9 cellular contexts compared by ENCODE assay signal in the genomic region with DNA sequence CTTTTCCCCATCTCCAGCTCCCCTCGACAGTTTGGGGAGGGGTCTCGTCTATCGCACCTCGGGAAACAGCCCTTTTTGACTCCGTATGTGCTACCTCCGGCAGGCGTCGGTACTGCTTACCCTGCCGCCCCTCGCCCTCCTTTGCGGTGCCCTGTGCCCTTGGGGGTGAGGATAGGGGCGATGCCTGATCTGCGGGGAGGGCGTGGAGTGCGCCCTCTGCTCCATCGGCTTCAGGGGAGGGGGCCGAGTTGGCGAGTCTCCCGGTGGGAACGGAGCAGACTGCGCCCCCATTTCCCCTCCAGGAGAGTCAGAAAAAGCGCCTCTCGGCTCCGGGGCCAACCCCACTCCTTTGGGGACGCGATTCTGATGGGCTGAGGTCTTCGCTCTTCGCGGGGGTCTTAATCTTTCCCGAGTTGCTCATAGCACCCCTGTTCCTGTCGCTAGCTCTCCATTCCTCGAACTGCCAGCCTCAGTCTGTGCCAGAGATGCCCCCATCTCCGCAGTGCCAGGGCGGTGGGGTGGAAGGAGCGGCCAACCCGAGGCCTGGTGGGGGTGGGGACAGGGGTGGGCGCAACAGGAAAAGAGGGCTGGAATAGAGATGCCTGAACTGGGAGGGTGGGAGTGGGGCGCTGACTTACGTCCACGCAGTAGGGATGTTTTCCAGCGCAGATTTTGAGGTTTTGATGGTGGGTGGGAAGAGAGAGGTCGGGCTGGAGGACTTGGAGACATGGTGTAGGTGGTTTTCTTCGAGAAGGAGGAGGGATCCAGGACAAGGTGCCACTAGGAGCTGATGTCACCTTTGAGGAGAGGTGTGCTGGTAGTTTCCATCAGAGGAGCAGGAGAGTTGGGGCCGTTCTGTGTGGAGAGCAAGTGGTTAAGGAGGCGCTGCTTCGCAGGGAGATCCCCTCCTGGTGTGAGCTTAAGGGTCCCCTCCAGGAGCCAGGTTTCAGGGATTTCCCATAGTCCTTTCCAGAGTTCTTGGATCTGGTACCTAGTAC. TPM values are rescaled to one million over a fixed set of nuclear protein-coding genes. Genes with fewer than 3 reads are reported as not detected.
DNase-seq lines count a peak whose midpoint lies in the region; ATAC-seq and TF ChIP-seq lines count a peak whose summit lies in the region.
"Had no signal": no experiment of that assay in that cellular context is flagged by ENCODE, and none has a peak within 500 bp of the region (broad histone marks: within the 10 kb centered on the region; RNA-seq: fewer than 3 reads in every experiment).

No MANE protein-coding gene starts in this region.

- H3K27me3 Mint-ChIP-seq in activated naive CD8-positive, alpha-beta T cell treated with anti-CD3 and anti-CD28 coated beads for 36 hours, result peaks cover 9% of the 10 kb centered on the region
- H3K27me3 Mint-ChIP-seq in stimulated activated naive CD8-positive, alpha-beta T cell treated with anti-CD3 and anti-CD28 coated beads, Interleukin-15, amount 100 ng/mL, for 72 hours, result peaks cover 6% of the 10 kb centered on the region

- no peak overlapping the region for H3K27ac ChIP-seq in iPS-20b (ENCODE audit: low read length)

- H3K4me3 ChIP-seq in iPS-20b (ENCODE audit: low read length), result peak overlapping the region; percentile 86

- H3K4me3 Mint-ChIP-seq in activated naive CD8-positive, alpha-beta T cell treated with anti-CD3 and anti-CD28 coated beads for 36 hours, result peak overlapping the region; percentile 84
- H3K4me3 Mint-ChIP-seq in stimulated activated naive CD8-positive, alpha-beta T cell treated with anti-CD3 and anti-CD28 coated beads, Interleukin-15, amount 100 ng/mL, for 72 hours, result peak overlapping the region; percentile 67 to 82

- peak; percentile 21 for ATAC-seq in HG03066 (IDR thresholded peaks at IDR 0.05; ENCODE audit: low read depth, unreplicated experiment)
- ATAC-seq in stimulated activated naive CD8-positive, alpha-beta T cell treated with anti-CD3 and anti-CD28 coated beads, Interleukin-15, amount 100 ng/mL, for 72 hours, result peak; percentile 71

- no peak for TF ChIP-seq CTCF in GM13977 (IDR thresholded peaks at IDR 0.05; ENCODE audit: extremely low read depth, insufficient read depth, missing control alignments)

- H3K27ac Mint-ChIP-seq in activated naive CD8-positive, alpha-beta T cell treated with anti-CD3 and anti-CD28 coated beads for 36 hours, result peak overlapping the region; percentile 34
- peak overlapping the region in 1 of 2 donors; percentile 59 for H3K27ac Mint-ChIP-seq in stimulated activated naive CD8-positive, alpha-beta T cell treated with anti-CD3 and anti-CD28 coated beads, Interleukin-15, amount 100 ng/mL, for 72 hours

- peaks cover 6% of the 10 kb centered on the region for H3K9me3 Mint-ChIP-seq in activated naive CD8-positive, alpha-beta T cell treated with anti-CD3 and anti-CD28 coated beads for 36 hours
- H3K9me3 Mint-ChIP-seq in stimulated activated naive CD8-positive, alpha-beta T cell treated with anti-CD3 and anti-CD28 coated beads, Interleukin-15, amount 100 ng/mL, for 72 hours, result peaks cover 8 to 9% of the 10 kb centered on the region in 2 donors

- no peaks in the 10 kb centered on the region for H3K4me1 ChIP-seq in iPS-20b (ENCODE audit: insufficient read depth, low read length)

- H3K27me3 ChIP-seq in iPS-20b (ENCODE audit: insufficient read depth, low read length), result peaks cover 36% of the 10 kb centered on the region

- in situ Hi-C loops in GM13977 (cut with MboI; ENCODE audit: low pct_unique_long_range_greater_than_20kb, low sequenced_read_pairs, unreplicated experiment), result no loop called here

- peaks cover 31% of the 10 kb centered on the region for H3K36me3 ChIP-seq in iPS-20b (ENCODE audit: insufficient read depth, low read depth, low read length)

- H3K36me3 Mint-ChIP-seq in activated naive CD8-positive, alpha-beta T cell treated with anti-CD3 and anti-CD28 coated beads for 36 hours, result peaks cover 26% of the 10 kb centered on the region

- peak; percentile 12 for DNase-seq in GM13977 (ENCODE audit: low spot score)
- no peak for DNase-seq in activated naive CD8-positive, alpha-beta T cell treated with anti-CD3 and anti-CD28 coated beads for 36 hours
- DNase-seq in stimulated activated naive CD8-positive, alpha-beta T cell treated with anti-CD3 and anti-CD28 coated beads, Interleukin-15, amount 100 ng/mL, for 72 hours, result no peak
- no peak for DNase-seq in kidney glomerular epithelial cell (lab: John Stamatoyannopoulos, UW)
- DNase-seq in NOMO-1 treated with DMSO at 0.1 percent for 48 hours (lab: John Stamatoyannopoulos, UW; ENCODE audit: unreplicated experiment), result no peak
- no peak for DNase-seq in NCI-H2081 treated with DMSO at 0.1 percent for 48 hours (lab: John Stamatoyannopoulos, UW)

- peak overlapping the region; percentile 79; the same call in 1 of the 2 replicates for H3K9ac ChIP-seq in iPS-20b (ENCODE audit: low read depth, low read length)

- H3K4me1 Mint-ChIP-seq in activated naive CD8-positive, alpha-beta T cell treated with anti-CD3 and anti-CD28 coated beads for 36 hours, result peaks cover 12% of the 10 kb centered on the region
- peaks cover 31% of the 10 kb centered on the region for H3K4me1 Mint-ChIP-seq in stimulated activated naive CD8-positive, alpha-beta T cell treated with anti-CD3 and anti-CD28 coated beads, Interleukin-15, amount 100 ng/mL, for 72 hours

- H3K9me3 ChIP-seq in iPS-20b (ENCODE audit: insufficient read depth, low read depth, low read length), result no peaks in the 10 kb centered on the region

RNA-seq across cellular contexts. Expression of a gene that starts 0.7 kb away (rescaled TPM):
- total RNA-seq in activated naive CD8-positive, alpha-beta T cell treated with anti-CD3 and anti-CD28 coated beads for 36 hours, result 10 to 100 TPM; 20.8 to 21.3 TPM

RNA-seq across cellular contexts. Expression of a gene that starts 19.8 kb away (rescaled TPM):
- 10 to 100 TPM; 81.4 to 81.9 TPM for total RNA-seq in activated naive CD8-positive, alpha-beta T cell treated with anti-CD3 and anti-CD28 coated beads for 36 hours

RNA-seq across cellular contexts. Expression of a gene that starts 58.8 kb away (rescaled TPM):
- not detected for total RNA-seq in activated naive CD8-positive, alpha-beta T cell treated with anti-CD3 and anti-CD28 coated beads for 36 hours
- total RNA-seq: activated CD8-positive, alpha-beta memory T cell treated with anti-CD3 and anti-CD28 coated beads for 36 hours had no signal

RNA-seq across cellular contexts. Expression of a gene that starts 59.9 kb away (rescaled TPM):
- total RNA-seq in activated naive CD8-positive, alpha-beta T cell treated with anti-CD3 and anti-CD28 coated beads for 36 hours, result 10 to 100 TPM; 18.3 to 19.2 TPM
